Comparison of ENCODE assay signal across 1 cellular context in the genomic region with DNA sequence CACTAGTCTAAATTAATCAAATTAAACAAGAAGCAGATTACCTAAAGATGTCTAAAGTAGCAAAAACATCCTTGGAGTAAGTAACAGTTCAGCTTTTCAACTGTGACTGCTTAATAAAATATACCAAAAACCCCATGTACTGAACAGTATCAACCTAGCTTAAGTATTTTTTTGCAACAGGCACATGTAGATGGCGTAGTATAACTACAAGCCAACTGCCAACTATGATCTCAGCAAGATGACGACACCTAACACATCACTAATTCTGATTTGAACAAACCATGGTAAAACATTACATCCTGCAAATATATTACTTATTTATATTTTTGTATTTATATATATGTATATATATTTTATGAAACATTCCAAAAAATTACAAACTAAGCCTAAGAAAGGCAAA.
TF ChIP-seq lines count a peak whose summit lies in the region.

No MANE protein-coding gene starts in this region.

TF ChIP-seq in endothelial cell of umbilical vein, 7 proteins besides CTCF, POLR2A, EP300 and RAD21:
- TF ChIP-seq, protein P1, sequence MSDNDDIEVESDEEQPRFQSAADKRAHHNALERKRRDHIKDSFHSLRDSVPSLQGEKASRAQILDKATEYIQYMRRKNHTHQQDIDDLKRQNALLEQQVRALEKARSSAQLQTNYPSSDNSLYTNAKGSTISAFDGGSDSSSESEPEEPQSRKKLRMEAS (IDR thresholded peaks at IDR 0.05; ENCODE audit: insufficient read depth, insufficient read length), result no peak
- TF ChIP-seq EZH2 (IDR thresholded peaks at IDR 0.05; ENCODE audit: borderline replicate concordance, low read depth, low read length, severe bottlenecking) (no peak), JUN (IDR thresholded peaks at IDR 0.05; ENCODE audit: borderline replicate concordance, insufficient read depth, insufficient read length, low read depth) (no peak), POLR2AphosphoS5 (IDR thresholded peaks at IDR 0.05; ENCODE audit: insufficient read depth, low read depth, low read length) (no peak), MYC (IDR thresholded peaks at IDR 0.05; ENCODE audit: low read depth, low read length) (no peak), FOS (IDR thresholded peaks at IDR 0.05; ENCODE audit: borderline replicate concordance, insufficient read depth, low read length) (no peak), GATA2 (IDR thresholded peaks at IDR 0.05; ENCODE audit: insufficient read depth, insufficient read length, low read depth, low read length) (no peak)
